Comparison of ENCODE assay signal across 14 cellular contexts in genomic region chr1:187306671-187307415, GRCh38.
"Had no signal": no experiment of that assay in that cellular context is flagged by ENCODE, and none has a peak within 500 bp of the region (broad histone marks: within the 10 kb centered on the region; RNA-seq: fewer than 3 reads in every experiment).

No MANE protein-coding gene starts in this region.

- ATAC-seq: activated CD4-positive, alpha-beta T cell treated with anti-CD3 and anti-CD28 coated beads for 36 hours; body of pancreas; foreskin keratinocyte; left cardiac atrium; naive thymus-derived CD4-positive, alpha-beta T cell; right cardiac atrium; stimulated activated memory B cell treated with anti-CD40 and anti-IgM and Interleukin-4, amounts not matched to agents 10 μg/mL and 1 μg/mL and 100 μg/mL, for 72 hours had no signal

- H3K9me3 ChIP-seq: body of pancreas, esophagus squamous epithelium, neutrophil, tibial nerve had no signal

- H3K36me3 ChIP-seq: esophagus squamous epithelium, neutrophil, tibial nerve had no signal

- H3K4me3 ChIP-seq: body of pancreas, esophagus squamous epithelium, lung, tibial nerve had no signal

- DNase-seq: activated CD4-positive, alpha-beta T cell treated with anti-CD3 and anti-CD28 coated beads for 36 hours; activated naive CD4-positive, alpha-beta T cell; body of pancreas; esophagus squamous epithelium; foreskin keratinocyte; immature natural killer cell; left cardiac atrium; naive thymus-derived CD4-positive, alpha-beta T cell; right cardiac atrium; T-helper 9 cell had no signal

- H3K27me3 ChIP-seq: body of pancreas, esophagus squamous epithelium, foreskin keratinocyte, neutrophil, tibial nerve had no signal

- H3K27ac ChIP-seq: body of pancreas, esophagus squamous epithelium, foreskin keratinocyte, neutrophil, tibial nerve had no signal

- H3K4me1 ChIP-seq: body of pancreas, esophagus squamous epithelium, foreskin keratinocyte, tibial nerve had no signal
